38 cellular contexts compared by ENCODE assay signal in the genomic region with DNA sequence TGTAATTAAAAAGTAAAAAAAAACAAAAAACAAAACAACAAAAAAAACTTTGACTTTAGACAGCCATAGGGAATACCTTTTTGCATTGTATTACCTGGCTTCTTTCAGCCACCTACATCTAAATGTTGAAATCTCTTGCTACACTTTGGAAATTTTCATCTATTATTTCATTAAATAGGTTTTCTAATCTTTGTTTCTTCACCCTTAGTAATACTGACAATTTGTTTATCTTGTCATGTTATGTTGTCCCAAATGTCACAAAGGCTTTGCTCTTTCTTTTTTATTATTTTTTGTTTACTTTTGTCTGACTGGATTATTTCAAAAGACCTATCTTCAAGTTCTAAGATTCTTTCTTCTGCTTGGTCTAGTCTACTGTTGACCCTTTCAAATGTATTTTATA. TPM values are rescaled to one million over a fixed set of nuclear protein-coding genes. Genes with fewer than 3 reads are reported as not detected.
"Had no signal": no experiment of that assay in that cellular context is flagged by ENCODE, and none has a peak within 500 bp of the region (broad histone marks: within the 10 kb centered on the region; RNA-seq: fewer than 3 reads in every experiment).

No MANE protein-coding gene starts in this region.

- H3K4me3 ChIP-seq: adrenal gland, ascending aorta, body of pancreas, breast epithelium, cardiac muscle cell had no signal

- H3K36me3 ChIP-seq: adrenal gland, ascending aorta, brain microvascular endothelial cell, breast epithelium, cardiac muscle cell had no signal

- DNase-seq: activated effector memory CD4-positive, alpha-beta T cell treated with anti-CD3 and anti-CD28 coated beads, Interleukin-2, amount 50 U/mL, for 16 hours; activated effector memory CD4-positive, alpha-beta T cell treated with Interleukin-2 at 50 U/mL for 16 hours; activated gamma-delta T cell; activated gamma-delta T cell treated with Interleukin-2 at 50 U/mL for 16 hours; activated naive CD4-positive, alpha-beta T cell; activated naive CD4-positive, alpha-beta T cell treated with anti-CD3 and anti-CD28 coated beads for 36 hours; activated naive CD4-positive, alpha-beta T cell treated with anti-CD3 and anti-CD28 coated beads, Interleukin-2, amount 10 ng/mL, durations not matched to agents 7 days and 5 days; activated naive CD4-positive, alpha-beta T cell treated with anti-CD3 and anti-CD28 coated beads, Interleukin-2, amount 50 U/mL, for 16 hours; activated naive CD4-positive, alpha-beta T cell treated with Interleukin-2 at 50 U/mL for 16 hours; activated naive CD8-positive, alpha-beta T cell treated with anti-CD3 and anti-CD28 coated beads for 36 hours; activated naive CD8-positive, alpha-beta T cell treated with anti-CD3 and anti-CD28 coated beads, Interleukin-2, amount 10 ng/mL, durations not matched to agents 7 days and 5 days; activated naive CD8-positive, alpha-beta T cell treated with anti-CD3 and anti-CD28 coated beads, Interleukin-2, amount 50 U/mL, for 24 hours; activated T-cell treated with anti-CD3 and anti-CD28 coated beads, Interleukin-2, amount 50 U/mL, for 1 hour; activated T-cell treated with anti-CD3 and anti-CD28 coated beads, Interleukin-2, amount 50 U/mL, for 24 hours; activated T-cell treated with anti-CD3 and anti-CD28 coated beads, Interleukin-2, amount 50 U/mL, for 4 hours; activated T-cell treated with anti-CD3 and anti-CD28 coated beads, Interleukin-2, amount 50 U/mL, for 48 hours; activated T-cell treated with anti-CD3 and anti-CD28 coated beads, Interleukin-2, amount 50 U/mL, for 72 hours; adrenal gland; amniotic stem cell; amygdala; anterior cingulate cortex; aorta; body of pancreas; brain microvascular endothelial cell; caudate nucleus; central memory CD4-positive, alpha-beta T cell; cerebellar nuclear complex had no signal

- H3K4me1 ChIP-seq: adrenal gland, ascending aorta, body of pancreas, breast epithelium had no signal

- H3K27me3 ChIP-seq: adrenal gland, ascending aorta, body of pancreas, brain microvascular endothelial cell, breast epithelium, cardiac muscle cell had no signal

- FAIRE-seq: bronchial epithelial cell had no signal

- H3K27ac ChIP-seq: adrenal gland, ascending aorta, body of pancreas, brain microvascular endothelial cell, breast epithelium, cardiac muscle cell had no signal

- ATAC-seq: activated naive CD4-positive, alpha-beta T cell treated with anti-CD3 and anti-CD28 coated beads, Interleukin-2, amount 50 U/mL, for 72 hours; activated naive CD8-positive, alpha-beta T cell treated with anti-CD3 and anti-CD28 coated beads, Interleukin-2, amount 50 U/mL, for 24 hours; activated T-cell treated with anti-CD3 and anti-CD28 coated beads, Interleukin-2, amount 50 U/mL, for 4 hours; activated T-cell treated with anti-CD3 and anti-CD28 coated beads, Interleukin-2, amount 50 U/mL, for 72 hours; activated T-helper 17 cell treated with anti-CD3 and anti-CD28 coated beads, Interleukin-2, amount 50 U/mL, for 72 hours; body of pancreas had no signal

- H3K9me3 ChIP-seq: body of pancreas had no signal

RNA-seq across cellular contexts. Expression of gene PF4, which starts 7.5 kb away (rescaled TPM):
- total RNA-seq: activated naive CD4-positive, alpha-beta T cell treated with anti-CD3 and anti-CD28 coated beads for 36 hours; activated naive CD4-positive, alpha-beta T cell treated with anti-CD3 and anti-CD28 coated beads, Interleukin-2, amount 50 U/mL, for 72 hours; activated naive CD8-positive, alpha-beta T cell treated with anti-CD3 and anti-CD28 coated beads for 36 hours; activated naive CD8-positive, alpha-beta T cell treated with anti-CD3 and anti-CD28 coated beads, Interleukin-2, amount 10 ng/mL, durations not matched to agents 7 days and 5 days; activated T-cell treated with anti-CD3 and anti-CD28 coated beads, Interleukin-2, amount 50 U/mL, for 4 hours; activated T-cell treated with anti-CD3 and anti-CD28 coated beads, Interleukin-2, amount 50 U/mL, for 72 hours; activated T-helper 1 cell treated with anti-CD3 and anti-CD28 coated beads, Interleukin-12 subunit alpha, Interleukin-12 subunit beta, Interleukin-2, Interleukin-4 antibody, amounts not matched to agents 30 ng/mL and 10 ng/mL and 1 ng/mL, durations not matched to agents 14 hours and 24 hours and 36 hours; activated T-helper 17 cell treated with anti-CD3 and anti-CD28 coated beads, Interleukin-2, amount 50 U/mL, for 72 hours; activated T-helper 2 cell treated with anti-CD3 and anti-CD28 coated beads, Interferon-gamma antibody, Interleukin-2, Interleukin-4, amounts not matched to agents 10 μg/mL and 5 μg/mL and 100 μg/mL, durations not matched to agents 14 hours and 24 hours and 36 hours; astrocyte; body of pancreas; breast epithelium; bronchial epithelial cell; cardiac muscle cell had no signal
- polyA plus RNA-seq: aorta, cardiac muscle cell had no signal

RNA-seq across cellular contexts. Expression of gene PPBP, which starts 13.6 kb away (rescaled TPM):
- total RNA-seq: activated naive CD4-positive, alpha-beta T cell treated with anti-CD3 and anti-CD28 coated beads for 36 hours; activated naive CD4-positive, alpha-beta T cell treated with anti-CD3 and anti-CD28 coated beads, Interleukin-2, amount 50 U/mL, for 72 hours; activated naive CD8-positive, alpha-beta T cell treated with anti-CD3 and anti-CD28 coated beads for 36 hours; activated naive CD8-positive, alpha-beta T cell treated with anti-CD3 and anti-CD28 coated beads, Interleukin-2, amount 10 ng/mL, durations not matched to agents 7 days and 5 days; activated T-cell treated with anti-CD3 and anti-CD28 coated beads, Interleukin-2, amount 50 U/mL, for 4 hours; activated T-cell treated with anti-CD3 and anti-CD28 coated beads, Interleukin-2, amount 50 U/mL, for 72 hours; activated T-helper 1 cell treated with anti-CD3 and anti-CD28 coated beads, Interleukin-12 subunit alpha, Interleukin-12 subunit beta, Interleukin-2, Interleukin-4 antibody, amounts not matched to agents 30 ng/mL and 10 ng/mL and 1 ng/mL, durations not matched to agents 14 hours and 24 hours and 36 hours; activated T-helper 17 cell treated with anti-CD3 and anti-CD28 coated beads, Interleukin-2, amount 50 U/mL, for 72 hours; activated T-helper 2 cell treated with anti-CD3 and anti-CD28 coated beads, Interferon-gamma antibody, Interleukin-2, Interleukin-4, amounts not matched to agents 10 μg/mL and 5 μg/mL and 100 μg/mL, durations not matched to agents 14 hours and 24 hours and 36 hours; ascending aorta; astrocyte; body of pancreas; cardiac muscle cell; chondrocyte had no signal
- polyA plus RNA-seq: aorta, cardiac muscle cell had no signal

RNA-seq across cellular contexts. Expression of gene CXCL5, which starts 24.1 kb away (rescaled TPM):
- total RNA-seq: activated naive CD4-positive, alpha-beta T cell treated with anti-CD3 and anti-CD28 coated beads for 36 hours; activated naive CD4-positive, alpha-beta T cell treated with anti-CD3 and anti-CD28 coated beads, Interleukin-2, amount 50 U/mL, for 72 hours; activated naive CD8-positive, alpha-beta T cell treated with anti-CD3 and anti-CD28 coated beads for 36 hours; activated naive CD8-positive, alpha-beta T cell treated with anti-CD3 and anti-CD28 coated beads, Interleukin-2, amount 10 ng/mL, durations not matched to agents 7 days and 5 days; activated T-cell treated with anti-CD3 and anti-CD28 coated beads, Interleukin-2, amount 50 U/mL, for 4 hours; activated T-cell treated with anti-CD3 and anti-CD28 coated beads, Interleukin-2, amount 50 U/mL, for 72 hours; activated T-helper 1 cell treated with anti-CD3 and anti-CD28 coated beads, Interleukin-12 subunit alpha, Interleukin-12 subunit beta, Interleukin-2, Interleukin-4 antibody, amounts not matched to agents 30 ng/mL and 10 ng/mL and 1 ng/mL, durations not matched to agents 14 hours and 24 hours and 36 hours; activated T-helper 17 cell treated with anti-CD3 and anti-CD28 coated beads, Interleukin-2, amount 50 U/mL, for 72 hours; activated T-helper 2 cell treated with anti-CD3 and anti-CD28 coated beads, Interferon-gamma antibody, Interleukin-2, Interleukin-4, amounts not matched to agents 10 μg/mL and 5 μg/mL and 100 μg/mL, durations not matched to agents 14 hours and 24 hours and 36 hours; ascending aorta; body of pancreas; cardiac muscle cell; cerebellum; chondrocyte had no signal
- polyA plus RNA-seq: cardiac muscle cell had no signal
